1 cellular context compared by ENCODE assay signal in the genomic region with DNA sequence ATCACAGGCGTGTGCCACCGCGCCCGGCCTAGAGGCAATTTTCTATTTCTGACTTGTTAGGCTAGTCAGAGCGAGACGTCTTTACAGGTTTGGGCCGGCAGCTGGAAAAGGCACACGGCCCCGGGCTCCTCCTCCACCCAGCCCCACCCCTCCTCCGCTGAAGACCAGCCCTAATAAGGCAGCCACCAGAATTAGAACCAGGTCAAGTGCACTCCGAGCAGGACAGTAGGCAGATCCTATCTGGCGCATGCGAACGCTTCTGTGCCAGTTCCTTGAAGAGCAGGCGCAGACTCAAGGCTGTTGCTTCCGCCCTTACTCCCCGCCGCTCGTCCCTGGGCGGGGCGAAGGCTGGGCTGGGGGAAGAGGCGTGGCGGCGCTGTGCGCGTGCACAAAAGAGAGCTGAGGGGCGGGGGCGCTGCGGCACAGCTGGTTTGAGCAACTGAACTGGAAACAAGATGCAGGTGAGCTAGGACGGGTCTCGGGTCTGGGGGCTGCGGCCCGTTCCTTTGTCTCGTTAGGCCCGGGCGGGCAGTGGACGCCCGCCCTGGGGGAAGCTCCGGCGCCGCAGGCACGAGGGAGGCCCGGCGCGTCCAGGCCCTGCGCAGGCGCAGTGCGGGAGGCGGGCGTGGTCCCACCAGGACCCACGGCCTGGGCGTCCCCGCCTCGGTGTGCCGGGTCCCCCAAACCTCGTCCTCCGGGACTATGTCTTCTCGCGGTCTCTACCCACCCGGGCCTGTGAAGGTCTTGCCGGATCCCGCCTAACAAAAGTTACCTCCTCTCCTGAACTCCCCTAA.
TF ChIP-seq lines count a peak whose summit lies in the region.

Gene PDCL3 (plus strand): TSS at position 381 of the 794 bp plus-strand sequence. CDS start 75 bp downstream, at position 456.

TF ChIP-seq in GM23338, 12 proteins besides CTCF, POLR2A, EP300 and RAD21 (continued from another document):
- no peak for TF ChIP-seq ZNF462 (CRISPR knock-in tag; IDR thresholded peaks at IDR 0.05)
- TF ChIP-seq CREB1 (CRISPR knock-in tag; IDR thresholded peaks at IDR 0.05; ENCODE audit: low read depth): peak; percentile 86
- peak; percentile 77 for TF ChIP-seq POLR2AphosphoS5 (IDR thresholded peaks at IDR 0.05; ENCODE audit: low read depth)
- no peak for TF ChIP-seq EZH2phosphoT487 (IDR thresholded peaks at IDR 0.05; ENCODE audit: unreplicated experiment)
TF ChIP-seq in GM23338: peak in this region for 3.
